1 cellular context compared by ENCODE assay signal in the genomic region with DNA sequence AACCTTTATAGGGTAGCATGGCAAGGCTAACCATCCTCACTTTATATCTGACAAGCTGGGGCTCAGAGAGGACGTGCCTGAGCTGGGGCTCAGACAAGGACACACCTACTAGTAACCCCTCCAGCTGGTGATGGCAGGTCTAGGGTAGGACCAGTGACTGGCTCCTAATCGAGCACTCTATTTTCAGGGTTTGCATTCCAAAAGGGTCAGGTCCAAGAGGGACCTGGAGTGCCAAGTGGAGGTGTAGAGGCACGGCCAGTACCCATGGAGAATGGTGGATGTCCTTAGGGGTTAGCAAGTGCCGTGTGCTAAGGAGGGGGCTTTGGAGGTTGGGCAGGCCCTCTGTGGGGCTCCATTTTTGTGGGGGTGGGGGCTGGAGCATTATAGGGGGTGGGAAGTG.
TF ChIP-seq lines count a peak whose summit lies in the region.

No MANE protein-coding gene starts in this region.

TF ChIP-seq in H1, 55 proteins besides CTCF, POLR2A, EP300 and RAD21:
- TF ChIP-seq POLR2AphosphoS5 (IDR thresholded peaks at IDR 0.05; ENCODE audit: low read depth, low read length), result no peak
- TF ChIP-seq RXRA (IDR thresholded peaks at IDR 0.05; ENCODE audit: insufficient read depth, low read depth, low read length), result no peak
- no peak for TF ChIP-seq HDAC6 (IDR thresholded peaks at IDR 0.05; ENCODE audit: low read depth, low read length)
- no peak for TF ChIP-seq POU5F1 (IDR thresholded peaks at IDR 0.05; ENCODE audit: low read depth, low read length)
- TF ChIP-seq SP1 (IDR thresholded peaks at IDR 0.05; ENCODE audit: low read depth, low read length), result no peak
- TF ChIP-seq, protein P1, sequence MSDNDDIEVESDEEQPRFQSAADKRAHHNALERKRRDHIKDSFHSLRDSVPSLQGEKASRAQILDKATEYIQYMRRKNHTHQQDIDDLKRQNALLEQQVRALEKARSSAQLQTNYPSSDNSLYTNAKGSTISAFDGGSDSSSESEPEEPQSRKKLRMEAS (IDR thresholded peaks at IDR 0.05), result no peak
- TF ChIP-seq PHF8 (conservative IDR thresholded peaks at IDR 0.05; ENCODE audit: low read depth, low read length), result no peak
- TF ChIP-seq, protein P2, sequence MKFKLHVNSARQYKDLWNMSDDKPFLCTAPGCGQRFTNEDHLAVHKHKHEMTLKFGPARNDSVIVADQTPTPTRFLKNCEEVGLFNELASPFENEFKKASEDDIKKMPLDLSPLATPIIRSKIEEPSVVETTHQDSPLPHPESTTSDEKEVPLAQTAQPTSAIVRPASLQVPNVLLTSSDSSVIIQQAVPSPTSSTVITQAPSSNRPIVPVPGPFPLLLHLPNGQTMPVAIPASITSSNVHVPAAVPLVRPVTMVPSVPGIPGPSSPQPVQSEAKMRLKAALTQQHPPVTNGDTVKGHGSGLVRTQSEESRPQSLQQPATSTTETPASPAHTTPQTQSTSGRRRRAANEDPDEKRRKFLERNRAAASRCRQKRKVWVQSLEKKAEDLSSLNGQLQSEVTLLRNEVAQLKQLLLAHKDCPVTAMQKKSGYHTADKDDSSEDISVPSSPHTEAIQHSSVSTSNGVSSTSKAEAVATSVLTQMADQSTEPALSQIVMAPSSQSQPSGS (IDR thresholded peaks at IDR 0.05; ENCODE audit: low read length), result no peak
- no peak for TF ChIP-seq SIN3A (conservative IDR thresholded peaks at IDR 0.05 in 1 of 2, IDR thresholded peaks at IDR 0.05 in 1 of 2; ENCODE audit: low read depth in 1 of 2, low read length in 2 of 2)
- no peak for TF ChIP-seq TEAD4 (IDR thresholded peaks at IDR 0.05; ENCODE audit: low read depth, low read length)
- TF ChIP-seq SRF (IDR thresholded peaks at IDR 0.05; ENCODE audit: low read depth, low read length), result no peak
- no peak for TF ChIP-seq SP2 (IDR thresholded peaks at IDR 0.05; ENCODE audit: low read length)
- no peak for TF ChIP-seq KDM1A (IDR thresholded peaks at IDR 0.05; ENCODE audit: borderline replicate concordance, low read length)
- TF ChIP-seq CBX8 (IDR thresholded peaks at IDR 0.05; ENCODE audit: borderline replicate concordance, low read depth, low read length), result no peak
- no peak for TF ChIP-seq CBX5 (IDR thresholded peaks at IDR 0.05; ENCODE audit: low read depth, low read length)
- TF ChIP-seq EZH2 (IDR thresholded peaks at IDR 0.05; ENCODE audit: low read depth, low read length, severe bottlenecking), result no peak
- TF ChIP-seq TBP (IDR thresholded peaks at IDR 0.05; ENCODE audit: low read depth, low read length), result no peak
- TF ChIP-seq EGR1 (IDR thresholded peaks at IDR 0.05; ENCODE audit: borderline replicate concordance, low read depth, low read length), result no peak
- no peak for TF ChIP-seq KDM5A (IDR thresholded peaks at IDR 0.05; ENCODE audit: low read length)
